Comparison of ENCODE assay signal across 10 cellular contexts in genomic region chr12:32140867-32141266, GRCh38. TPM values are rescaled to one million over a fixed set of nuclear protein-coding genes. Genes with fewer than 3 reads are reported as not detected.
DNase-seq lines count a peak whose midpoint lies in the region; ATAC-seq and TF ChIP-seq lines count a peak whose summit lies in the region.
"Had no signal": no experiment of that assay in that cellular context is flagged by ENCODE, and none has a peak within 500 bp of the region (broad histone marks: within the 10 kb centered on the region; RNA-seq: fewer than 3 reads in every experiment).

No MANE protein-coding gene starts in this region.

- ATAC-seq in HG03108 (IDR thresholded peaks at IDR 0.05; ENCODE audit: unreplicated experiment), result no peak

- peaks cover 44% of the 10 kb centered on the region for H3K4me1 Mint-ChIP-seq in nephron progenitor cell

- no peaks in the 10 kb centered on the region for H3K9me3 Mint-ChIP-seq in nephron progenitor cell

- H3K4me3 Mint-ChIP-seq in nephron progenitor cell, result peak overlapping the region; percentile 80
- H3K4me3 Mint-ChIP-seq: CD14-positive monocyte had no signal

- no peak for TF ChIP-seq CTCF in choroid plexus epithelial cell (conservative IDR thresholded peaks at IDR 0.05; ENCODE audit: low read depth, low read length)
- no peak for TF ChIP-seq CTCF in nephron progenitor cell (IDR thresholded peaks at IDR 0.05)

- no peak overlapping the region for H3K27ac Mint-ChIP-seq in nephron progenitor cell
- H3K27ac Mint-ChIP-seq: CD14-positive monocyte had no signal

- H3K4me3 ChIP-seq in choroid plexus epithelial cell (ENCODE audit: low read depth, low read length), result peak overlapping the region; percentile 42

- no peaks in the 10 kb centered on the region for H3K27me3 Mint-ChIP-seq in nephron progenitor cell (ENCODE audit: low read depth, poor library complexity)

- peaks cover 8% of the 10 kb centered on the region for H3K36me3 Mint-ChIP-seq in nephron progenitor cell (ENCODE audit: low read depth)
- H3K36me3 Mint-ChIP-seq: CD14-positive monocyte had no signal

- peak; percentile 95 for DNase-seq in G401 (ENCODE audit: low spot score)
- peak; percentile 27 for DNase-seq in NCI-H2227 (lab: John Stamatoyannopoulos, UW; ENCODE audit: unreplicated experiment)
- DNase-seq in choroid plexus epithelial cell (ENCODE audit: low read depth), result peak; percentile 26
- no peak for DNase-seq in nephron progenitor cell
- DNase-seq in germinal center (ENCODE audit: low spot score), result no peak
- no peak for DNase-seq in globus pallidus (ENCODE audit: low spot score)
- DNase-seq: activated CD4-positive, alpha-beta T cell treated with anti-CD3 and anti-CD28 coated beads, Interleukin-2, amount 50 U/mL, for 48 hours; NCI-H2081 had no signal

- in situ Hi-C loops in G401 (cut with HindIII; ENCODE audit: low sequenced_read_pairs), result no loop called here

RNA-seq across cellular contexts. Expression of gene BICD1, which starts 34.2 kb away (rescaled TPM):
- 7.5 and 8.0 TPM in 2 replicates for total RNA-seq in G401 (2014; rRNA removed; shearing (Covaris generic))

Comparison
In these comparisons a context has a peak if more than half of its experiments do, and no peak if none do; other contexts are left out.
1. DNase-seq: peak in G401 (single experiment), NCI-H2227 (single experiment) and choroid plexus epithelial cell (single experiment); none in nephron progenitor cell (single experiment), germinal center (single experiment) and globus pallidus (single experiment).